ENCODE assay signal across 10 cellular contexts in the genomic region with DNA sequence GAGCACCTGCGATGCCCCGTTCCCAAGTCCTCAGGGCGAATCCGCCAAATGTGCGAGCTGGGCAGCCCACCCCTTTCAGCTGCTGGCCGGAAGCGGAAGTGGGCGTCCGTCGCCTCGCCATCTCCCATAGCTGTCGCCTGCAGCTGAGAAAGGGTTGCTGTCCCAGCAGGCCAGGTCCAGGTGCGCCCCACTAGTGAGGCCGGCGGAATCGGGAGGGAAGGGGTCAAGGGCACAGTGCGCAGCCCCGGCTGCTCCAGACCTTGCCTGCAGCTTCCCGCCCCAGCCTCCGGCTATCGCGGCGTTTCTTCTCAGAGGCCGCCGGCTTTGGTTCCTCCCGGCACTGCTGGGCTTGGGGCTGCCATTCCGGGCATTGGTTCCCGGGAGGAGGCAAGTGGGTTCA. TPM values are rescaled to one million over a fixed set of nuclear protein-coding genes. Genes with fewer than 3 reads are reported as not detected.
A peak's percentile ranks its signal among the peaks of the same experiment; 100 is the strongest.
DNase-seq lines count a peak whose midpoint lies in the region; ATAC-seq and TF ChIP-seq lines count a peak whose summit lies in the region.
"Had no signal": no experiment of that assay in that cellular context is flagged by ENCODE, and none has a peak within 500 bp of the region (broad histone marks: within the 10 kb centered on the region; RNA-seq: fewer than 3 reads in every experiment).

TSS of gene ZNF177 (plus strand) at position 109 of the 400 bp plus-strand sequence. CDS start 15,299 bp downstream, outside the sequence.

- intact Hi-C loops in dorsolateral prefrontal cortex (cut with DNase I), result no loop called here

- POLR2A ChIA-PET in HEK293T (lab: Yijun Ruan, JAX), result no interaction called here

- peak within 1 kb of the TSS in 50 of 59 donors; percentile 5 to 58 (median 34) for H3K4me3 ChIP-seq in dorsolateral prefrontal cortex

- no peak for ATAC-seq in HG03139 (IDR thresholded peaks at IDR 0.05; ENCODE audit: unreplicated experiment)
- no peak for ATAC-seq in activated CD4-positive, CD25-positive, alpha-beta regulatory T cell treated with anti-CD3 and anti-CD28 coated beads, Interleukin-2, amount 50 U/mL, for 24 hours

- DNase-seq in D341Med (ENCODE audit: low spot score) (peak; percentile 91), NCI-H82 treated with DMSO at 0.1 percent for 48 hours (lab: John Stamatoyannopoulos, UW; ENCODE audit: unreplicated experiment) (peak; percentile 3), dorsolateral prefrontal cortex (peak in 5 of 10 donors; percentile 11 to 58 (median 37)), occipital lobe (lab: John Stamatoyannopoulos, UW) (no peak), HEK293T (ENCODE audit: extremely low spot score) (no peak), Kasumi-1 (lab: John Stamatoyannopoulos, UW) (no peak)
- DNase-seq: NCI-H187 treated with DMSO at 0.1 percent for 48 hours had no signal

- no peak within 1 kb of the TSS for H3K27ac ChIP-seq in dorsolateral prefrontal cortex
- H3K27ac ChIP-seq: neutrophil had no signal

- no peak for TF ChIP-seq CTCF in dorsolateral prefrontal cortex (IDR thresholded peaks at IDR 0.05 in 54 of 56, conservative IDR thresholded peaks at IDR 0.05 in 2 of 56; ENCODE audit: low read depth in 1 of 56, partially characterized antibody in 56 of 56)

- CTCF ChIA-PET in HEK293T (lab: Yijun Ruan, JAX), result no interaction called here

- no peaks in the 10 kb centered on the region for H3K27me3 ChIP-seq in dorsolateral prefrontal cortex

TF ChIP-seq in HEK293T, 16 proteins besides CTCF, POLR2A, EP300 and RAD21:
- no peak for TF ChIP-seq FOXK2 (IDR thresholded peaks at IDR 0.05)
- TF ChIP-seq NFRKB (IDR thresholded peaks at IDR 0.05), result no peak
- no peak for TF ChIP-seq ARNT (IDR thresholded peaks at IDR 0.05)
- no peak for TF ChIP-seq SUZ12 (IDR thresholded peaks at IDR 0.05)
- no peak for TF ChIP-seq TARDBP (IDR thresholded peaks at IDR 0.05)
- TF ChIP-seq HDGF (IDR thresholded peaks at IDR 0.05; ENCODE audit: borderline replicate concordance), result no peak
- TF ChIP-seq CTBP1 (IDR thresholded peaks at IDR 0.05; ENCODE audit: borderline replicate concordance), result no peak
- TF ChIP-seq ZNF384 (IDR thresholded peaks at IDR 0.05), result no peak
- TF ChIP-seq, protein P1, sequence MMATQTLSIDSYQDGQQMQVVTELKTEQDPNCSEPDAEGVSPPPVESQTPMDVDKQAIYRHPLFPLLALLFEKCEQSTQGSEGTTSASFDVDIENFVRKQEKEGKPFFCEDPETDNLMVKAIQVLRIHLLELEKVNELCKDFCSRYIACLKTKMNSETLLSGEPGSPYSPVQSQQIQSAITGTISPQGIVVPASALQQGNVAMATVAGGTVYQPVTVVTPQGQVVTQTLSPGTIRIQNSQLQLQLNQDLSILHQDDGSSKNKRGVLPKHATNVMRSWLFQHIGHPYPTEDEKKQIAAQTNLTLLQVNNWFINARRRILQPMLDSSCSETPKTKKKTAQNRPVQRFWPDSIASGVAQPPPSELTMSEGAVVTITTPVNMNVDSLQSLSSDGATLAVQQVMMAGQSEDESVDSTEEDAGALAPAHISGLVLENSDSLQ (IDR thresholded peaks at IDR 0.05), result no peak
- no peak for TF ChIP-seq L3MBTL2 (conservative IDR thresholded peaks at IDR 0.05)
- TF ChIP-seq FOXM1 (IDR thresholded peaks at IDR 0.05; ENCODE audit: borderline replicate concordance), result no peak
- no peak for TF ChIP-seq FOXA1 (IDR thresholded peaks at IDR 0.05)
- TF ChIP-seq ELF4 (IDR thresholded peaks at IDR 0.05), result no peak

RNA-seq across cellular contexts. Expression of gene ZNF177, which starts in this region (rescaled TPM):
- total RNA-seq in dorsolateral prefrontal cortex (10 to 100 TPM in 48 of 120 experiments, 1 to 10 TPM in 72; 3.1 to 22.0 (median 9.1) TPM), occipital lobe (11.9 TPM)

Comparison
In these comparisons a context has a peak if more than half of its experiments do, and no peak if none do; other contexts are left out.
1. DNase-seq: peak in D341Med (single experiment) and NCI-H82 treated with DMSO at 0.1 percent for 48 hours (single experiment); none in occipital lobe (single experiment), HEK293T (single experiment) and Kasumi-1 (0 of 2).